Comparison of ENCODE assay signal across 9 cellular contexts in the genomic region with DNA sequence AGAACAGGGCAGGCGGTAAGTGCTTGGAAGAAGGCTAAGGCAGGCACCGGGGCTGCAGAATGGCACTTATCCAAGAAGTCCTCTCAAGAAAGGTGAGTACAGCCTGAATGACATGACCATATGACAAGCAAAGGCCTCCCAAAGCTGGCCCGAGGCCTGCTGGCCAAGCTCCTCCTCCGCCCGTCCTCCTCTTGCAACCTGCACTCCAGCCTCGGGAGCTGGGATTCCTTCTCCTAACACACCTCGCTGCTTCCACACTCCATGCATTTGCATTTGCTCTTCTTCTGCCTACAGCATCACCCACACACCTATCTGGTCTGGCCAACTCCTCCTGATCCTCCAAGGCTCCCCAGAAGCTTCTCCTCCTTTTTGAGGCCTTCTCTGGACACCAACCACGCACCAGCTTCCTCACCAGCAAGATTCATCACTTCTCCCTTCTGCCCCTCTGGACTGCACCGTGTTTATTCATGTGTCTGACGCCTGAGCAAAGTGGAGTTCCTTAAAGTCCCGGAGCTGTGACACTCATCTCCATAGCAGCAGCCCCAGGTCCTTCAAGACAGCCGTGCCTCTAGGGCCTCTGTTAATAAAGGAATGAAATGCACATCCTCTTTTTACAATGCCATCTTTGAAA. TPM values are rescaled to one million over a fixed set of nuclear protein-coding genes. Genes with fewer than 3 reads are reported as not detected.
DNase-seq lines count a peak whose midpoint lies in the region; ATAC-seq and TF ChIP-seq lines count a peak whose summit lies in the region.
"Had no signal": no experiment of that assay in that cellular context is flagged by ENCODE, and none has a peak within 500 bp of the region (broad histone marks: within the 10 kb centered on the region; RNA-seq: fewer than 3 reads in every experiment).

No MANE protein-coding gene starts in this region.

- H3K27me3 ChIP-seq in AG04450 (ENCODE audit: control insufficient read depth, insufficient read depth, low read length) (no peaks in the 10 kb centered on the region), esophagus muscularis mucosa (no peaks in the 10 kb centered on the region)
- H3K27me3 ChIP-seq: BLaER1 treated with 17β-estradiol and CSF1 and Interleukin-3, amounts not matched to agents 10 nM and 100 nM had no signal

- H3K9me3 ChIP-seq in AG04450 (ENCODE audit: control insufficient read depth, insufficient read depth, low read length) = no peaks in the 10 kb centered on the region
- H3K9me3 ChIP-seq in esophagus muscularis mucosa = no peaks in the 10 kb centered on the region
- H3K9me3 ChIP-seq: BLaER1 treated with 17β-estradiol and CSF1 and Interleukin-3, amounts not matched to agents 10 nM and 100 nM had no signal

- TF ChIP-seq CTCF in AG04450 (IDR thresholded peaks at IDR 0.05; ENCODE audit: low read depth, low read length) = no peak
- no peak for TF ChIP-seq CTCF in esophagus muscularis mucosa (IDR thresholded peaks at IDR 0.05)

- POLR2A ChIA-PET in AG04450 (lab: Yijun Ruan, JAX) = interaction anchor here (0.6 to 1.5 kb wide), 2 partner anchors 32 to 241 kb away, joined by 4 to 14 read pairs; partner anchors contain the start of gene CNKSR3

- peaks cover 26 to 87% (median 64%) of the 10 kb centered on the region in 4 donors for H3K4me1 ChIP-seq in esophagus muscularis mucosa

- no peak for TF ChIP-seq POLR2A in esophagus muscularis mucosa (IDR thresholded peaks at IDR 0.05; ENCODE audit: low read depth)

- no peak for ATAC-seq in GM18870 (IDR thresholded peaks at IDR 0.05; ENCODE audit: unreplicated experiment)
- no peak for ATAC-seq in HG03175 (IDR thresholded peaks at IDR 0.05; ENCODE audit: unreplicated experiment)

- no peak for DNase-seq in AG04450 (ENCODE audit: low read depth, low spot score)
- peak; percentile 38 for DNase-seq in NCI-H2029 (lab: John Stamatoyannopoulos, UW)
- no peak for DNase-seq in esophagus muscularis mucosa (ENCODE audit: extremely low spot score)
- peak; percentile 54 for DNase-seq in occipital lobe (lab: John Stamatoyannopoulos, UW)
- no peak for DNase-seq in effector CD8-positive, alpha-beta T cell (lab: John Stamatoyannopoulos, UW)
- DNase-seq in NCI-H345 (lab: John Stamatoyannopoulos, UW) = no peak

- no peaks in the 10 kb centered on the region for H3K36me3 ChIP-seq in esophagus muscularis mucosa

- 36% methylated on average over 12 of the region's 12 CpGs for WGBS in esophagus muscularis mucosa

- no peak overlapping the region for H3K4me3 ChIP-seq in AG04450 (ENCODE audit: low read depth, low read length)
- peak overlapping the region in 1 of 4 donors; percentile 19 for H3K4me3 ChIP-seq in esophagus muscularis mucosa
- H3K4me3 ChIP-seq: BLaER1 treated with 17β-estradiol and CSF1 and Interleukin-3, amounts not matched to agents 10 nM and 100 nM had no signal

- H3K27ac ChIP-seq in AG04450 (ENCODE audit: low read depth, low read length) (peak overlapping the region; percentile 52), esophagus muscularis mucosa (replicated peaks in 1 of 4) (peak overlapping the region; percentile 66 to 81 (median 76))
- H3K27ac ChIP-seq: BLaER1 treated with 17β-estradiol and CSF1 and Interleukin-3, amounts not matched to agents 10 nM and 100 nM had no signal

- no peak for TF ChIP-seq EP300 in esophagus muscularis mucosa (IDR thresholded peaks at IDR 0.05)

- CTCF ChIA-PET in AG04450 (lab: Charles Lee) = interaction anchor here (2.4 kb wide), 1 partner anchor 22 kb away, joined by 9 read pairs; no protein-coding TSS in a partner anchor

- intact Hi-C loops in esophagus muscularis mucosa (cut with DNase I) = no loop called here

RNA-seq across cellular contexts. Expression of gene CNKSR3, which starts 32.3 kb away (rescaled TPM):
- 8.6 and 10.1 TPM in 2 replicates for polyA plus RNA-seq in AG04450 (2011; rRNA removed)
- polyA minus RNA-seq in AG04450 (2011; rRNA and poly(A)+ RNA removed) = 13.7 and 16.9 TPM in 2 replicates
- total RNA-seq in esophagus muscularis mucosa = 10 to 100 TPM; 10.4 to 23.9 (median 19.6) TPM
- 3.0 TPM for total RNA-seq in occipital lobe

Comparison
In these comparisons a context has a peak if more than half of its experiments do, and no peak if none do; other contexts are left out.
1. DNase-seq: peak in NCI-H2029 (single experiment) and occipital lobe (single experiment); none in AG04450 (single experiment), esophagus muscularis mucosa (single experiment), effector CD8-positive, alpha-beta T cell (single experiment) and NCI-H345 (single experiment).